1 cellular context compared by ENCODE assay signal in the genomic region with DNA sequence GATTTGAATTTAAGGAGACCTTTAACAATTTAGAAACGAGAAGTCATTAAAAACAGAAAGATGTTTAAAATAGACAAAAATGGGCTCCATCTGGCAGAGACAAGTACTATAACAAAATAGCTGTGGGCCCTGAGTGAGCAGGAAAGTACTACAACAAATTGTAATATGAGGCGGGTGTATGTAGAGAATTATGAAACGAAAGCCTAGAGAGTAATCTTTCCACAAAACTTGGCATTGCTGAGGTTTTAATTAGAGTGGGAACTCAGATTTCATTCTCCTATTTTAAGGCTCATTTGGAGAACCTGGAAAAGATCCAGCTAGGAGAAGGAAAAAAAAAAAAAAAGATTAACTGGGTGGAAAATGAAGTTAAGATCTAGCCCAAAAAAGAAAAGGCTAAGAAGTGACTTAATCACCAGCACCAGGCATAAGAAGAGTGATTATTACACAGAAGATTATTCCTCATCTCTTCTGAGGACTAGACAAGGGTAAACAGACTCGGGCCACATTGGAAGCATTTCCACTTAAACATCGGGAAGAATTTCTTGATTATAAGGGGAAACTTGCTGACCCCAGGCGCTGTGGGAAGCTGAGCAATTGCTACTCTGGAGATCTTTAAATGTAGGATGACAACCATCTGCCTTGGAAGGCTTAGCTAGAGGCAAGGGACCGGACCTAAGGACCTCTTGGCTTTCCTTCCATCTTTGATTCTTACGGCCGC.
TF ChIP-seq lines count a peak whose summit lies in the region.

No MANE protein-coding gene starts in this region.

TF ChIP-seq in WTC11, 78 proteins besides CTCF, POLR2A, EP300 and RAD21 (continued from another document):
- no peak for TF ChIP-seq E2F5 (CRISPR knock-in tag; IDR thresholded peaks at IDR 0.05)
- no peak for TF ChIP-seq ELF4 (CRISPR knock-in tag; IDR thresholded peaks at IDR 0.05; ENCODE audit: low read depth)
- no peak for TF ChIP-seq NR2C2 (CRISPR knock-in tag; IDR thresholded peaks at IDR 0.05)
- TF ChIP-seq RELA (CRISPR knock-in tag; IDR thresholded peaks at IDR 0.05; ENCODE audit: borderline replicate concordance): no peak
